In the genomic region with DNA sequence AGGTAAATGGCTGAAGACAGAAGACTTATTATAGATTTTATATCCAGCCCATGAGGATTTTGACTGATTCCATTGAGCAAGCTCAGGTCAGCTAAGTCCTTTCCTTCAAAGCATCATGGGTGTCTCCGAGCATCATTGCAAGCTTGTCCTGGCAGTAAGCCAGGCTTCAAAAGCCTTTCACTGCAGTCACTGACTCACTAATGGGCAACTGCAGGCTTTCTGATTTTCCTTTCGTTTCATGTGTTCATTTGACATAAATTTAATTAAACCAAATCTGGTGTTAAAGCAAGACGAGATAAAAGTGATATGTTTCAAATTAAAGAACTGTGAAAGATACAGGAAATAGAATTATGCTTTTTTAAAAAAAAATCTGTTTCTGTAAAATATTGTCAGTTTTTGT, we compare ENCODE assay signal across 13 cellular contexts.
DNase-seq lines count a peak whose midpoint lies in the region; ATAC-seq and TF ChIP-seq lines count a peak whose summit lies in the region.
"Had no signal": no experiment of that assay in that cellular context is flagged by ENCODE, and none has a peak within 500 bp of the region (broad histone marks: within the 10 kb centered on the region; RNA-seq: fewer than 3 reads in every experiment).

No MANE protein-coding gene starts in this region.

- BruUV-seq in mammary epithelial cell (replicated peaks; lab: Mats Ljungman, UMichigan): no TSS peak

- intact Hi-C loops in mammary epithelial cell (cut with micrococcal nuclease): no loop called here

- CTCF ChIA-PET in HEK293T (lab: Yijun Ruan, JAX) (no interaction called here), mammary epithelial cell (lab: Charles Lee; ENCODE audit: low non-redundant PET) (no interaction called here)

- peak; percentile 10 for DNase-seq in HEK293T (ENCODE audit: extremely low spot score)
- peak; percentile 57 for DNase-seq in NCI-H2171 treated with DMSO at 0.1 percent for 48 hours (lab: John Stamatoyannopoulos, UW)
- DNase-seq in mammary epithelial cell: peak; percentile 12
- peak; percentile 3 for DNase-seq in myocyte (ENCODE audit: low read depth)
- no peak for DNase-seq in stimulated activated naive CD4-positive, alpha-beta T cell (lab: John Stamatoyannopoulos, UW)
- DNase-seq: activated CD8-positive, alpha-beta memory T cell treated with anti-CD3 and anti-CD28 coated beads, Interleukin-2, amount 10 ng/mL, durations not matched to agents 7 days and 5 days; MV-4-11; PC-9; right cardiac atrium had no signal

- no peaks in the 10 kb centered on the region for H3K36me3 ChIP-seq in mammary epithelial cell (ENCODE audit: insufficient read depth, low read length)

- H3K79me2 ChIP-seq in mammary epithelial cell (ENCODE audit: insufficient read depth, low read length): no peaks in the 10 kb centered on the region

- in situ Hi-C loops in mammary epithelial cell (cut with MboI; ENCODE audit: low sequenced_read_pairs in 2 of 2): no loop called here

- no peak overlapping the region for H3K27ac ChIP-seq in mammary epithelial cell (ENCODE audit: insufficient read depth, low read depth, low read length)
- H3K27ac ChIP-seq: HL-60, PC-9 had no signal

- POLR2A ChIA-PET in HEK293T (lab: Yijun Ruan, JAX): no interaction called here

- no peak overlapping the region for H3K9ac ChIP-seq in mammary epithelial cell (ENCODE audit: insufficient read depth, low read length)

- no peak overlapping the region for H3K4me3 ChIP-seq in mammary epithelial cell (replicated peaks in 1 of 3; ENCODE audit: insufficient read depth in 1 of 3, low read depth in 2 of 3, low read length in 3 of 3)
- H3K4me3 ChIP-seq: PC-9 had no signal

- H2AFZ ChIP-seq in mammary epithelial cell (ENCODE audit: low read depth, low read length): no peak overlapping the region
- H2AFZ ChIP-seq: PC-9 had no signal

- no peak overlapping the region for H3K4me2 ChIP-seq in mammary epithelial cell (ENCODE audit: insufficient read depth, low read depth, low read length)
- H3K4me2 ChIP-seq: PC-9 had no signal

- ATAC-seq in HG03097 (IDR thresholded peaks at IDR 0.05; ENCODE audit: low FRiP score, unreplicated experiment) (no peak), HG03196 (IDR thresholded peaks at IDR 0.05; ENCODE audit: unreplicated experiment) (no peak), GM19328 (IDR thresholded peaks at IDR 0.05; ENCODE audit: unreplicated experiment) (no peak)
- ATAC-seq: activated CD8-positive, alpha-beta memory T cell treated with anti-CD3 and anti-CD28 coated beads, Interleukin-2, amount 10 ng/mL, durations not matched to agents 7 days and 5 days; right cardiac atrium had no signal

- dilution Hi-C loops in mammary epithelial cell (cut with HindIII; ENCODE audit: low sequenced_read_pairs): no loop called here

- WGBS in mammary epithelial cell (ENCODE audit: low coverage, missing lambda C conversion rate): 39% methylated on average over 3 of the region's 3 CpGs

- no peaks in the 10 kb centered on the region for H3K27me3 ChIP-seq in mammary epithelial cell (ENCODE audit: insufficient read depth, low read length)

- H4K20me1 ChIP-seq in mammary epithelial cell (ENCODE audit: insufficient read depth, low read length): no peaks in the 10 kb centered on the region

- no peaks in the 10 kb centered on the region for H3K4me1 ChIP-seq in mammary epithelial cell (ENCODE audit: insufficient read depth, low read length)

- TF ChIP-seq CTCF in mammary epithelial cell (conservative IDR thresholded peaks at IDR 0.05 in 1 of 2, IDR thresholded peaks at IDR 0.05 in 1 of 2; ENCODE audit: extremely low read depth in 1 of 2, insufficient read depth in 1 of 2, low read depth in 1 of 2, low read length in 2 of 2): no peak

- no peaks in the 10 kb centered on the region for H3K9me3 ChIP-seq in mammary epithelial cell (replicated peaks; ENCODE audit: insufficient read depth, low read length)

TF ChIP-seq in HEK293T, 16 proteins besides CTCF, POLR2A, EP300 and RAD21:
- no peak for TF ChIP-seq ZNF384 (IDR thresholded peaks at IDR 0.05)
- TF ChIP-seq TARDBP (IDR thresholded peaks at IDR 0.05): no peak
- no peak for TF ChIP-seq SP1 (IDR thresholded peaks at IDR 0.05)
- TF ChIP-seq ELF4 (IDR thresholded peaks at IDR 0.05): no peak
- no peak for TF ChIP-seq CTBP1 (IDR thresholded peaks at IDR 0.05; ENCODE audit: borderline replicate concordance)
- no peak for TF ChIP-seq FOXK2 (IDR thresholded peaks at IDR 0.05)
- no peak for TF ChIP-seq L3MBTL2 (conservative IDR thresholded peaks at IDR 0.05)
- TF ChIP-seq ARNT (IDR thresholded peaks at IDR 0.05): no peak

Comparison
In these comparisons a context has a peak if more than half of its experiments do, and no peak if none do; other contexts are left out.
1. DNase-seq: peak in HEK293T (single experiment), NCI-H2171 treated with DMSO at 0.1 percent for 48 hours (single experiment), mammary epithelial cell (single experiment) and myocyte (single experiment); none in stimulated activated naive CD4-positive, alpha-beta T cell (0 of 6).